In the genomic region with DNA sequence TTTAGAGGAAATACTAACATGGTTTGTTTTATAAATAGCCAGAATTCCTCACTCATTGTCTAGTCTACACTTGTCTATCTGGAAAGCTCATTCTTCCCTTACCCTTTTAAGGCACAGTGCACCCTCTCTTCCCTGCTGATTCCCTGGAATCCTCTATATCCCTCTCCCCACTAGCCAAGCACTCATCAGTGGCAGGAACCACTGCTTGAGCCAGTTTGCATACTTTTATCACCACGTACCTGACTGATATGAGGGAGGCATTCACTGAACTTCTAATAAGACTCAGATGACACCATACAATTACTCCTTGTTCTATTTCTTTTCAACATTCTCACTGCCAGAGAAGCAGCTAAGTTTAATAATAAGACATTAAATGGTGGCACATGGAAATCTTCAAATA, we compare ENCODE assay signal across 28 cellular contexts.
"Had no signal": no experiment of that assay in that cellular context is flagged by ENCODE, and none has a peak within 500 bp of the region (broad histone marks: within the 10 kb centered on the region; RNA-seq: fewer than 3 reads in every experiment).

No MANE protein-coding gene starts in this region.

- H3K4me1 ChIP-seq: Peyer's patch had no signal

- H3K36me3 Mint-ChIP-seq: activated naive CD8-positive, alpha-beta T cell; T-cell had no signal

- H3K27ac ChIP-seq: coronary artery, Peyer's patch, RWPE1, VCaP had no signal

- H3K36me3 ChIP-seq: Peyer's patch had no signal

- H3K4me3 Mint-ChIP-seq: activated CD4-positive, alpha-beta memory T cell treated with anti-CD3 and anti-CD28 coated beads, Interleukin-2, amount 10 ng/mL, durations not matched to agents 7 days and 5 days; activated naive CD4-positive, alpha-beta T cell treated with anti-CD3 and anti-CD28 coated beads for 36 hours; activated naive CD8-positive, alpha-beta T cell; activated T-helper 17 cell treated with anti-CD3 and anti-CD28 coated beads, Interleukin-2, amount 50 U/mL, for 72 hours; T-cell had no signal

- H3K9me3 ChIP-seq: Peyer's patch had no signal

- H3K9me3 Mint-ChIP-seq: activated CD4-positive, alpha-beta memory T cell treated with anti-CD3 and anti-CD28 coated beads, Interleukin-2, amount 10 ng/mL, durations not matched to agents 7 days and 5 days; activated naive CD4-positive, alpha-beta T cell treated with anti-CD3 and anti-CD28 coated beads for 36 hours; activated T-helper 17 cell treated with anti-CD3 and anti-CD28 coated beads, Interleukin-2, amount 50 U/mL, for 72 hours; T-cell had no signal

- H3K27me3 Mint-ChIP-seq: activated CD4-positive, alpha-beta memory T cell treated with anti-CD3 and anti-CD28 coated beads, Interleukin-2, amount 10 ng/mL, durations not matched to agents 7 days and 5 days had no signal

- DNase-seq: activated CD4-positive, alpha-beta memory T cell treated with anti-CD3 and anti-CD28 coated beads, Interleukin-2, amount 10 ng/mL, durations not matched to agents 7 days and 5 days; activated CD4-positive, alpha-beta T cell treated with anti-CD3 and anti-CD28 coated beads, Interleukin-2, amount 50 U/mL, for 1 hour; activated CD4-positive, CD25-positive, alpha-beta regulatory T cell; activated gamma-delta T cell; activated naive CD4-positive, alpha-beta T cell treated with anti-CD3 and anti-CD28 coated beads for 36 hours; activated T-cell treated with anti-CD3 and anti-CD28 coated beads for 4 hours; activated T-cell treated with anti-CD3 and anti-CD28 coated beads, Interleukin-2, amount 50 U/mL, for 48 hours; anterior cingulate cortex; central memory CD4-positive, alpha-beta T cell; Kasumi-1; NCI-H1048; NCI-H146; NCI-H187 treated with DMSO at 0.1 percent for 48 hours; NCI-H2171; NCI-H345; NCI-H510A; NCI-H69; NK-92 treated with Interleukin-12 subunit alpha and Interleukin-12 subunit beta, amount 100 ng/mL, for 24 hours; Peyer's patch; SHP77; T-cell; T-helper 2 cell had no signal

- H3K27ac Mint-ChIP-seq: activated CD4-positive, alpha-beta memory T cell treated with anti-CD3 and anti-CD28 coated beads, Interleukin-2, amount 10 ng/mL, durations not matched to agents 7 days and 5 days; activated naive CD4-positive, alpha-beta T cell treated with anti-CD3 and anti-CD28 coated beads for 36 hours; activated naive CD8-positive, alpha-beta T cell; activated T-helper 17 cell treated with anti-CD3 and anti-CD28 coated beads, Interleukin-2, amount 50 U/mL, for 72 hours; T-cell had no signal

- H3K27me3 ChIP-seq: Peyer's patch had no signal

- H3K4me3 ChIP-seq: coronary artery, Peyer's patch had no signal

- ATAC-seq: activated T-helper 17 cell treated with anti-CD3 and anti-CD28 coated beads, Interleukin-2, amount 50 U/mL, for 72 hours; T-cell had no signal

- FAIRE-seq: bronchial epithelial cell had no signal
